1 cellular context compared by ENCODE assay signal in the genomic region with DNA sequence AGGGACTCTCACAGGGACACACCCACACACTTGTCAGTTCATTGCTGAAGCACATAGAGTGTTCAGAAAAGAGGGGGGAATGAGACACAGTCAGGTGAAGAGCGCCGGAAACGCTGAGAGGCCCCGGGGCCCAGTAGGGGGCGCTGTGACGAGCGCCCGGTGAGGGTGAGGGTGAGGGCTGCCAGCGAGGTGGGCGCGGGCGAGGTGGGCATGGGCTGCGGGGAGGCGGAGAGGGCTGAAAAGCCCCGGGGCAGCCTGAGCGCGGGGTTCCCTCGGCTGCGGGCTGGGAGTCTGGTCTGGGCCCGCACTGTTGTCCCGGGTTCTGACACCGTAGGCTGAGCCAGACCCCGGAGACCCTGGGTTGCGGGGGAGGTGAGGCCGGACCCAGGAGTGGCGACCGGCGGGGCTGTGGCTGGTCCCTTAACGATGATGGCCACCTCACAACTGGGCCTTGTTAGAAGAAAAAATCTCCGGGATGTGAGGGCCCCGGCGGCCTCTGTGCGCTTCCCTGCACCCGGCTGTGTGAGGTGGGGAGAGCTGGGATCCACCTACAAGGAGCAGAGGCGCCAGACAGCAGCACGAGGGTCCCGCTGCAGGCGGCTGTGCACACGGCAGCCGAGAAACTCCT.
A peak's percentile ranks its signal among the peaks of the same experiment; 100 is the strongest.
TF ChIP-seq lines count a peak whose summit lies in the region.

No MANE protein-coding gene starts in this region.

TF ChIP-seq in K562, 482 proteins besides CTCF, POLR2A, EP300 and RAD21 (continued from another document):
- TF ChIP-seq, protein P1, sequence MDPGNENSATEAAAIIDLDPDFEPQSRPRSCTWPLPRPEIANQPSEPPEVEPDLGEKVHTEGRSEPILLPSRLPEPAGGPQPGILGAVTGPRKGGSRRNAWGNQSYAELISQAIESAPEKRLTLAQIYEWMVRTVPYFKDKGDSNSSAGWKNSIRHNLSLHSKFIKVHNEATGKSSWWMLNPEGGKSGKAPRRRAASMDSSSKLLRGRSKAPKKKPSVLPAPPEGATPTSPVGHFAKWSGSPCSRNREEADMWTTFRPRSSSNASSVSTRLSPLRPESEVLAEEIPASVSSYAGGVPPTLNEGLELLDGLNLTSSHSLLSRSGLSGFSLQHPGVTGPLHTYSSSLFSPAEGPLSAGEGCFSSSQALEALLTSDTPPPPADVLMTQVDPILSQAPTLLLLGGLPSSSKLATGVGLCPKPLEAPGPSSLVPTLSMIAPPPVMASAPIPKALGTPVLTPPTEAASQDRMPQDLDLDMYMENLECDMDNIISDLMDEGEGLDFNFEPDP (CRISPR knock-in tag; IDR thresholded peaks at IDR 0.05): no peak
- no peak for TF ChIP-seq ARID3B (CRISPR knock-in tag; IDR thresholded peaks at IDR 0.05; ENCODE audit: borderline replicate concordance)
- TF ChIP-seq ZNF609 (CRISPR knock-in tag; IDR thresholded peaks at IDR 0.05; ENCODE audit: borderline replicate concordance): no peak
- peak in 1 of 2 experiments; percentile 9 for TF ChIP-seq E2F6 (IDR thresholded peaks at IDR 0.05; ENCODE audit: borderline replicate concordance in 1 of 2, extremely low read depth in 1 of 2, insufficient read depth in 1 of 2, insufficient read length in 1 of 2, low read depth in 1 of 2, low read length in 1 of 2, poor library complexity in 1 of 2, severe bottlenecking in 1 of 2)
- 0 out of 2 replicates have a peak, but pooled peaks have one; percentile 68 for TF ChIP-seq HNRNPL (IDR thresholded peaks at IDR 0.05; ENCODE audit: low read depth, low read length)
- no peak for TF ChIP-seq MNT (conservative IDR thresholded peaks at IDR 0.05)
- TF ChIP-seq ZBTB17 (CRISPR knock-in tag; IDR thresholded peaks at IDR 0.05): no peak
- peak; percentile 70 for TF ChIP-seq ETV1 (tag; conservative IDR thresholded peaks at IDR 0.05; ENCODE audit: low read depth)
- TF ChIP-seq ZKSCAN1 (IDR thresholded peaks at IDR 0.05; ENCODE audit: low read depth, low read length): no peak
